ENCODE assay signal across 34 cellular contexts in the genomic region with DNA sequence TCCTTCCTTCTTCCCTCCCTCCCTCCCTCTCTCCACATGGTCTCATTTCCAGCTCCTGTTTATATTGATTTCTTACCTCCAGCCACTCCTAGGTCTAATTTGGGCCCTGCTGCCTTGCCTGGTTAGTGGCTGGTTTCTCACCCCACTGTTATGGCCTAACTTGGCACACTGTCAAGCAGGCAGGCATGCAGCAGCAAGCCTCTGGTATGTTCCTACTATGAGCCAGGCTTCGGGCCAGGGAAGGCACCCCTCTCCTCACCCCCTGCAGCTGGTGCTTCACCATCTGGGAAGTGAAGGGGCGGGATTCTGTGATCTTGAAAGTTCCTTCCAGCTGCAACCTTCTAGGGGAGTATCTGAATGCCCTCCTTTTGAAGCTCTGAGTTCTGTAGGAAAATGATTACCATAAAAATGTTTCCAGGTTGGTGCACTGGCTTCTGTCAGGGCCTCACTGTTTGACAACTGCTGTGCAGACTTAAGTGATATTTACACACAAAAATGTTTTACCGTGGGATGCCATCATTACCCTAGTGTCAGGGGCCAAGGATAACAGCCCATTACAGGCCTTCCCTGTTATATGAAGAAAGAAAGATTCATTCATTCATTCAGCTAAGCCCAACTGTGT. TPM values are rescaled to one million over a fixed set of nuclear protein-coding genes. Genes with fewer than 3 reads are reported as not detected.
A peak's percentile ranks its signal among the peaks of the same experiment; 100 is the strongest.
DNase-seq lines count a peak whose midpoint lies in the region; ATAC-seq and TF ChIP-seq lines count a peak whose summit lies in the region.
"Had no signal": no experiment of that assay in that cellular context is flagged by ENCODE, and none has a peak within 500 bp of the region (broad histone marks: within the 10 kb centered on the region; RNA-seq: fewer than 3 reads in every experiment).

No MANE protein-coding gene starts in this region.

- no peak overlapping the region for H4K5ac ChIP-seq in mesendoderm (ENCODE audit: low read length)

- H3K27me3 ChIP-seq in left ventricle myocardium inferior (ENCODE audit: low read depth) (no peaks in the 10 kb centered on the region), adipocyte (replicated peaks; ENCODE audit: control insufficient read depth, insufficient read depth, low read length) (no peaks in the 10 kb centered on the region), mesendoderm (ENCODE audit: insufficient read depth, low read length, poor library complexity) (no peaks in the 10 kb centered on the region)
- H3K27me3 ChIP-seq: left lung, MG63 had no signal

- intact Hi-C loops in left ventricle myocardium inferior (cut with micrococcal nuclease) (no loop called here), Right ventricle myocardium inferior (cut with DNase I) (no loop called here), left ventricle myocardium superior (cut with micrococcal nuclease) (no loop called here)

- DNase-seq in left ventricle myocardium inferior (peak; percentile 22), Right ventricle myocardium inferior (ENCODE audit: missing footprints) (no peak), adipocyte (ENCODE audit: low read depth) (peak; percentile 40), left ventricle myocardium superior (peak; percentile 42), NCI-H1092 (lab: John Stamatoyannopoulos, UW) (no peak), mesendoderm (no peak)
- DNase-seq in stimulated activated naive CD8-positive, alpha-beta T cell treated with anti-CD3 and anti-CD28 coated beads, Interleukin-15, amount 100 ng/mL, for 72 hours = no peak
- DNase-seq: ACHN; activated CD4-positive, alpha-beta T cell treated with anti-CD3 and anti-CD28 coated beads, Interleukin-2, amount 10 ng/mL, durations not matched to agents 24 days and 14 days; activated T-cell treated with anti-CD3 and anti-CD28 coated beads, Interleukin-2, amount 50 U/mL, for 72 hours; aorta; Caco-2; EL; foreskin fibroblast; GM23248; HFFc6; immature natural killer cell; left lung; MG63; midbrain; natural killer cell; NCI-H1436 treated with DMSO at 0.1 percent for 48 hours; NCI-H2171 treated with DMSO at 0.1 percent for 48 hours; NCI-H748 treated with DMSO at 0.1 percent for 48 hours; OCI-M1; stimulated activated CD4-positive, alpha-beta T cell treated with anti-CD3 and anti-CD28 coated beads, Interleukin-4, amount 100 ng/mL, for 1 hour; T-helper 9 cell; WERI-Rb-1 had no signal

- H3K4me3 ChIP-seq in left ventricle myocardium inferior = no peak overlapping the region
- no peak overlapping the region for H3K4me3 ChIP-seq in adipocyte (ENCODE audit: low read length)
- no peak overlapping the region for H3K4me3 ChIP-seq in mesendoderm (ENCODE audit: low read length)
- H3K4me3 ChIP-seq: BLaER1, GM23248, K562, left lung, MG63 had no signal

- H3K4me2 ChIP-seq in mesendoderm (ENCODE audit: low read length) = no peak overlapping the region
- H3K4me2 ChIP-seq: BLaER1 had no signal

- no peak for TF ChIP-seq CTCF in left ventricle myocardium inferior (IDR thresholded peaks at IDR 0.05; ENCODE audit: borderline replicate concordance)

- no peak overlapping the region for H3K18ac ChIP-seq in mesendoderm (ENCODE audit: low read length)

- ATAC-seq in Right ventricle myocardium inferior (no peak), left ventricle myocardium superior (peak; percentile 77), GM21717 (IDR thresholded peaks at IDR 0.05; ENCODE audit: unreplicated experiment) (no peak)
- no peak for ATAC-seq in stimulated activated naive CD8-positive, alpha-beta T cell treated with anti-CD3 and anti-CD28 coated beads, Interleukin-15, amount 100 ng/mL, for 72 hours
- ATAC-seq: activated T-cell treated with anti-CD3 and anti-CD28 coated beads, Interleukin-2, amount 50 U/mL, for 72 hours; K562; left lung; natural killer cell; stimulated activated memory B cell treated with anti-CD40 and anti-IgM and Interleukin-4, amounts not matched to agents 10 μg/mL and 1 μg/mL and 100 μg/mL, for 72 hours had no signal

- H3K27ac ChIP-seq in left ventricle myocardium inferior (replicated peaks) (no peak overlapping the region), mesendoderm (ENCODE audit: low read depth, low read length) (no peak overlapping the region)
- H3K27ac ChIP-seq: BLaER1, GM23248, left lung, WERI-Rb-1 had no signal

- H3K27ac Mint-ChIP-seq in stimulated activated naive CD8-positive, alpha-beta T cell treated with anti-CD3 and anti-CD28 coated beads, Interleukin-15, amount 100 ng/mL, for 72 hours = no peak overlapping the region
- H3K27ac Mint-ChIP-seq: activated CD4-positive, alpha-beta T cell treated with anti-CD3 and anti-CD28 coated beads, Interleukin-2, amount 10 ng/mL, durations not matched to agents 24 days and 14 days; activated naive CD4-positive, alpha-beta T cell treated with anti-CD3 and anti-CD28 coated beads, Interleukin-2, amount 50 U/mL, for 24 hours; activated T-cell treated with anti-CD3 and anti-CD28 coated beads, Interleukin-2, amount 50 U/mL, for 72 hours; HFFc6; natural killer cell; stimulated activated memory B cell treated with anti-CD40 and anti-IgM and Interleukin-4, amounts not matched to agents 10 μg/mL and 1 μg/mL and 100 μg/mL, for 72 hours had no signal

- H4K8ac ChIP-seq in mesendoderm (ENCODE audit: low read depth, low read length) = no peak overlapping the region

- H3K79me1 ChIP-seq in mesendoderm (ENCODE audit: low read length) = no peaks in the 10 kb centered on the region

- no peaks in the 10 kb centered on the region for H3K9me3 ChIP-seq in left ventricle myocardium inferior (replicated peaks)
- H3K9me3 ChIP-seq in adipocyte (ENCODE audit: control insufficient read depth, low read length) = no peaks in the 10 kb centered on the region
- H3K9me3 ChIP-seq: BLaER1, Caco-2, left lung, MG63 had no signal

- no peak overlapping the region for H3K23ac ChIP-seq in mesendoderm (ENCODE audit: low read length)

- H3K4me3 Mint-ChIP-seq in stimulated activated naive CD8-positive, alpha-beta T cell treated with anti-CD3 and anti-CD28 coated beads, Interleukin-15, amount 100 ng/mL, for 72 hours = no peak overlapping the region
- H3K4me3 Mint-ChIP-seq: activated CD4-positive, alpha-beta T cell treated with anti-CD3 and anti-CD28 coated beads, Interleukin-2, amount 10 ng/mL, durations not matched to agents 24 days and 14 days; activated naive CD4-positive, alpha-beta T cell treated with anti-CD3 and anti-CD28 coated beads, Interleukin-2, amount 50 U/mL, for 24 hours; activated T-cell treated with anti-CD3 and anti-CD28 coated beads, Interleukin-2, amount 50 U/mL, for 72 hours; central memory CD8-positive, alpha-beta T cell; HFFc6; immature natural killer cell; natural killer cell; stimulated activated memory B cell treated with anti-CD40 and anti-IgM and Interleukin-4, amounts not matched to agents 10 μg/mL and 1 μg/mL and 100 μg/mL, for 72 hours had no signal

- H3K79me2 ChIP-seq in mesendoderm (ENCODE audit: control insufficient read depth, insufficient read depth, low read length) = no peaks in the 10 kb centered on the region

- no peak overlapping the region for H2AK5ac ChIP-seq in mesendoderm (ENCODE audit: low read length)

- H2BK5ac ChIP-seq in mesendoderm (ENCODE audit: low read length) = no peak overlapping the region

- no peak overlapping the region for H3K4ac ChIP-seq in mesendoderm (ENCODE audit: low read depth, low read length)

- H2BK15ac ChIP-seq in mesendoderm (replicated peaks; ENCODE audit: low read depth) = no peak overlapping the region

- H3K4me1 ChIP-seq in left ventricle myocardium inferior = no peaks in the 10 kb centered on the region
- H3K4me1 ChIP-seq in adipocyte (ENCODE audit: control insufficient read depth, insufficient read depth, low read length) = no peaks in the 10 kb centered on the region
- no peaks in the 10 kb centered on the region for H3K4me1 ChIP-seq in mesendoderm (ENCODE audit: control insufficient read depth, low read depth, low read length)
- H3K4me1 ChIP-seq: BLaER1, Caco-2, left lung had no signal

- H3K36me3 ChIP-seq in left ventricle myocardium inferior (no peaks in the 10 kb centered on the region), adipocyte (ENCODE audit: control insufficient read depth, insufficient read depth, low read length, severe bottlenecking) (no peaks in the 10 kb centered on the region), mesendoderm (ENCODE audit: control insufficient read depth, insufficient read depth, low read length) (no peaks in the 10 kb centered on the region)
- H3K36me3 ChIP-seq: BLaER1, left lung, MG63, WERI-Rb-1 had no signal

- no CpG with 5 or more reads among the region's 3 CpGs for WGBS in mesendoderm (ENCODE audit: extremely low coverage, insufficient coverage, low lambda C conversion rate)

- H3K56ac ChIP-seq in mesendoderm (ENCODE audit: low read length) = no peak overlapping the region

- no peak overlapping the region for H2BK120ac ChIP-seq in mesendoderm (ENCODE audit: low read depth, low read length)

- no peaks in the 10 kb centered on the region for H3K27me3 Mint-ChIP-seq in stimulated activated naive CD8-positive, alpha-beta T cell treated with anti-CD3 and anti-CD28 coated beads, Interleukin-15, amount 100 ng/mL, for 72 hours
- H3K27me3 Mint-ChIP-seq: activated naive CD4-positive, alpha-beta T cell treated with anti-CD3 and anti-CD28 coated beads, Interleukin-2, amount 50 U/mL, for 24 hours; central memory CD8-positive, alpha-beta T cell; stimulated activated memory B cell treated with anti-CD40 and anti-IgM and Interleukin-4, amounts not matched to agents 10 μg/mL and 1 μg/mL and 100 μg/mL, for 72 hours had no signal

- H3K9ac ChIP-seq in adipocyte (ENCODE audit: low read length) (no peak overlapping the region), mesendoderm (ENCODE audit: low read length) (no peak overlapping the region)
- H3K9ac ChIP-seq: BLaER1, GM23248 had no signal

- H3K9me3 Mint-ChIP-seq in stimulated activated naive CD8-positive, alpha-beta T cell treated with anti-CD3 and anti-CD28 coated beads, Interleukin-15, amount 100 ng/mL, for 72 hours = no peaks in the 10 kb centered on the region
- H3K9me3 Mint-ChIP-seq: activated CD4-positive, alpha-beta T cell treated with anti-CD3 and anti-CD28 coated beads, Interleukin-2, amount 10 ng/mL, durations not matched to agents 24 days and 14 days; activated naive CD4-positive, alpha-beta T cell treated with anti-CD3 and anti-CD28 coated beads, Interleukin-2, amount 50 U/mL, for 24 hours; activated T-cell treated with anti-CD3 and anti-CD28 coated beads, Interleukin-2, amount 50 U/mL, for 72 hours; central memory CD8-positive, alpha-beta T cell; HFFc6; immature natural killer cell; natural killer cell; stimulated activated memory B cell treated with anti-CD40 and anti-IgM and Interleukin-4, amounts not matched to agents 10 μg/mL and 1 μg/mL and 100 μg/mL, for 72 hours had no signal

- H3K4me1 Mint-ChIP-seq in stimulated activated naive CD8-positive, alpha-beta T cell treated with anti-CD3 and anti-CD28 coated beads, Interleukin-15, amount 100 ng/mL, for 72 hours = no peaks in the 10 kb centered on the region
- H3K4me1 Mint-ChIP-seq: central memory CD8-positive, alpha-beta T cell; immature natural killer cell; stimulated activated memory B cell treated with anti-CD40 and anti-IgM and Interleukin-4, amounts not matched to agents 10 μg/mL and 1 μg/mL and 100 μg/mL, for 72 hours had no signal

RNA-seq across cellular contexts. Expression of a gene that starts 10.1 kb away (rescaled TPM):
- total RNA-seq in left ventricle myocardium inferior = 26.0 TPM
- 27.2 TPM for total RNA-seq in Right ventricle myocardium inferior
- 21.9 TPM for total RNA-seq in left ventricle myocardium superior
- polyA plus RNA-seq in mesendoderm (2013, experiment 1 of 2) = 34.9 TPM
- polyA plus RNA-seq in mesendoderm (2013, experiment 2 of 2) = 33.8 TPM

Comparison
In these comparisons a context has a peak if more than half of its experiments do, and no peak if none do; other contexts are left out.
1. DNase-seq: peak in left ventricle myocardium inferior (single experiment), adipocyte (single experiment) and left ventricle myocardium superior (single experiment); none in Right ventricle myocardium inferior (single experiment), NCI-H1092 (single experiment), stimulated activated naive CD8-positive, alpha-beta T cell treated with anti-CD3 and anti-CD28 coated beads, Interleukin-15, amount 100 ng/mL, for 72 hours (0 of 2) and mesendoderm (single experiment).